In genomic region chr5:79628811-79629210, GRCh38 we compare ENCODE assay signal across 18 cellular contexts.
"Had no signal": no experiment of that assay in that cellular context is flagged by ENCODE, and none has a peak within 500 bp of the region (broad histone marks: within the 10 kb centered on the region; RNA-seq: fewer than 3 reads in every experiment).

No MANE protein-coding gene starts in this region.

- H3K36me3 ChIP-seq: uterus had no signal

- H3K4me3 Mint-ChIP-seq: activated naive CD4-positive, alpha-beta T cell treated with anti-CD3 and anti-CD28 coated beads for 36 hours; stimulated activated naive CD8-positive, alpha-beta T cell treated with anti-CD3 and anti-CD28 coated beads, Interleukin-15, amount 100 ng/mL, for 72 hours had no signal

- ATAC-seq: lower lobe of right lung; stimulated activated naive CD8-positive, alpha-beta T cell treated with anti-CD3 and anti-CD28 coated beads, Interleukin-15, amount 100 ng/mL, for 72 hours had no signal

- H3K27me3 ChIP-seq: brain microvascular endothelial cell, suprapubic skin, transverse colon, uterus had no signal

- H3K27ac ChIP-seq: brain microvascular endothelial cell, coronary artery, lower lobe of right lung, skin epidermis, suprapubic skin, transverse colon, uterus, VCaP had no signal

- H3K9me3 Mint-ChIP-seq: activated naive CD4-positive, alpha-beta T cell treated with anti-CD3 and anti-CD28 coated beads for 36 hours; stimulated activated naive CD8-positive, alpha-beta T cell treated with anti-CD3 and anti-CD28 coated beads, Interleukin-15, amount 100 ng/mL, for 72 hours had no signal

- H3K27me3 Mint-ChIP-seq: stimulated activated naive CD8-positive, alpha-beta T cell treated with anti-CD3 and anti-CD28 coated beads, Interleukin-15, amount 100 ng/mL, for 72 hours had no signal

- H3K4me3 ChIP-seq: coronary artery, lower lobe of right lung, skin epidermis, suprapubic skin, transverse colon, uterus had no signal

- H3K4me1 ChIP-seq: lower lobe of right lung, transverse colon, uterus had no signal

- FAIRE-seq: endometrium, frontal cortex, islet of Langerhans had no signal

- H3K27ac Mint-ChIP-seq: activated naive CD4-positive, alpha-beta T cell treated with anti-CD3 and anti-CD28 coated beads for 36 hours had no signal

- DNase-seq: activated CD4-positive, CD25-positive, alpha-beta regulatory T cell treated with anti-CD3 and anti-CD28 coated beads, Interleukin-2, amount 50 U/mL, for 72 hours; activated naive CD4-positive, alpha-beta T cell treated with anti-CD3 and anti-CD28 coated beads for 36 hours; aorta; brain microvascular endothelial cell; head of caudate nucleus; left cardiac atrium; lower lobe of right lung; occipital lobe; stimulated activated naive CD8-positive, alpha-beta T cell treated with anti-CD3 and anti-CD28 coated beads, Interleukin-15, amount 100 ng/mL, for 72 hours; transverse colon; uterus had no signal

- H3K9me3 ChIP-seq: lower lobe of right lung, suprapubic skin, transverse colon, uterus had no signal
